Comparison of ENCODE assay signal across 17 cellular contexts in genomic region chr5:124720589-124720988, GRCh38. TPM values are rescaled to one million over a fixed set of nuclear protein-coding genes. Genes with fewer than 3 reads are reported as not detected.
DNase-seq lines count a peak whose midpoint lies in the region; ATAC-seq, FAIRE-seq and TF ChIP-seq lines count a peak whose summit lies in the region.
"Had no signal": no experiment of that assay in that cellular context is flagged by ENCODE, and none has a peak within 500 bp of the region (broad histone marks: within the 10 kb centered on the region; RNA-seq: fewer than 3 reads in every experiment).

No MANE protein-coding gene starts in this region.

- H3K27me3 ChIP-seq in OCI-LY1 (ENCODE audit: insufficient read depth, low read length) (no peaks in the 10 kb centered on the region), small intestine (ENCODE audit: control insufficient read depth in 2 of 2, insufficient read depth in 2 of 2, low read length in 2 of 2) (no peaks in the 10 kb centered on the region), breast epithelium (no peaks in the 10 kb centered on the region)
- H3K27me3 ChIP-seq: Peyer's patch had no signal

- H4K20me1 ChIP-seq in OCI-LY1 (ENCODE audit: insufficient read depth, low read length) = no peaks in the 10 kb centered on the region

- H3K9ac ChIP-seq in OCI-LY1 (ENCODE audit: low read length) = peak overlapping the region; percentile 51
- H3K9ac ChIP-seq: KMS-11 had no signal

- no peaks in the 10 kb centered on the region for H3K9me2 ChIP-seq in OCI-LY1 (ENCODE audit: low read depth, low read length)

- H3K27me3 Mint-ChIP-seq in activated CD4-positive, alpha-beta memory T cell treated with anti-CD3 and anti-CD28 coated beads, Interleukin-2, amount 10 ng/mL, durations not matched to agents 7 days and 5 days = no peaks in the 10 kb centered on the region

- H3K4me3 ChIP-seq in OCI-LY1 (ENCODE audit: low read depth, low read length, poor library complexity, severe bottlenecking) = peak overlapping the region; percentile 31
- no peak overlapping the region for H3K4me3 ChIP-seq in small intestine (ENCODE audit: low read depth in 1 of 2, low read length in 2 of 2)
- H3K4me3 ChIP-seq in breast epithelium = no peak overlapping the region
- H3K4me3 ChIP-seq: Peyer's patch had no signal

- DNase-seq in Right ventricle myocardium superior (no peak), cardiac septum (ENCODE audit: low spot score) (no peak), left colon (no peak), small intestine (peak; percentile 47), breast epithelium (ENCODE audit: low spot score in 2 of 2) (no peak), AML-193 (lab: John Stamatoyannopoulos, UW) (no peak)
- no peak for DNase-seq in activated CD4-positive, alpha-beta memory T cell treated with anti-CD3 and anti-CD28 coated beads, Interleukin-2, amount 10 ng/mL, durations not matched to agents 7 days and 5 days
- DNase-seq: 8988T; CD8-positive, alpha-beta T cell; HCEC 1CT; NCI-H1436 treated with DMSO at 0.1 percent for 48 hours; NCI-H2081 treated with DMSO at 0.1 percent for 48 hours; NCI-H510A; Peyer's patch; SHP77 had no signal

- no peak for TF ChIP-seq CTCF in OCI-LY1 (IDR thresholded peaks at IDR 0.05; ENCODE audit: low read length)
- no peak for TF ChIP-seq CTCF in breast epithelium (IDR thresholded peaks at IDR 0.05)

- POLR2A ChIA-PET in activated CD4-positive, alpha-beta memory T cell treated with anti-CD3 and anti-CD28 coated beads, Interleukin-2, amount 10 ng/mL, durations not matched to agents 7 days and 5 days (lab: Charles Lee) = no interaction called here

- H2AFZ ChIP-seq in OCI-LY1 (ENCODE audit: low read length) = no peak overlapping the region

- no peaks in the 10 kb centered on the region for H3F3A ChIP-seq in OCI-LY1 (ENCODE audit: insufficient read depth, low read length)

- intact Hi-C loops in Right ventricle myocardium superior (cut with DNase I) (no loop called here), cardiac septum (cut with DNase I) (no loop called here), left colon (cut with DNase I, micrococcal nuclease) (no loop called here), breast epithelium (cut with DNase I; ENCODE audit: low total_unique reads) (no loop called here)

- H3K9me3 ChIP-seq in OCI-LY1 (ENCODE audit: low read length) = no peaks in the 10 kb centered on the region
- H3K9me3 ChIP-seq in small intestine (ENCODE audit: control insufficient read depth, low read depth) = no peaks in the 10 kb centered on the region
- no peaks in the 10 kb centered on the region for H3K9me3 ChIP-seq in breast epithelium
- H3K9me3 ChIP-seq: Peyer's patch had no signal

- H3K27ac Mint-ChIP-seq in activated CD4-positive, alpha-beta memory T cell treated with anti-CD3 and anti-CD28 coated beads, Interleukin-2, amount 10 ng/mL, durations not matched to agents 7 days and 5 days = no peak overlapping the region
- H3K27ac Mint-ChIP-seq: CD8-positive, alpha-beta T cell had no signal

- no peaks in the 10 kb centered on the region for H3K36me3 Mint-ChIP-seq in activated CD4-positive, alpha-beta memory T cell treated with anti-CD3 and anti-CD28 coated beads, Interleukin-2, amount 10 ng/mL, durations not matched to agents 7 days and 5 days (ENCODE audit: low read depth)
- H3K36me3 Mint-ChIP-seq: CD8-positive, alpha-beta T cell had no signal

- H3K9me3 Mint-ChIP-seq in activated CD4-positive, alpha-beta memory T cell treated with anti-CD3 and anti-CD28 coated beads, Interleukin-2, amount 10 ng/mL, durations not matched to agents 7 days and 5 days = no peaks in the 10 kb centered on the region
- H3K9me3 Mint-ChIP-seq: CD8-positive, alpha-beta T cell had no signal

- H3K4me1 ChIP-seq in OCI-LY1 (ENCODE audit: insufficient read depth, low read length, severe bottlenecking) = peaks cover 95% of the 10 kb centered on the region
- H3K4me1 ChIP-seq in small intestine (ENCODE audit: control insufficient read depth in 2 of 2, insufficient read depth in 1 of 2, low read depth in 1 of 2, low read length in 1 of 2) = peaks cover 9 to 10% of the 10 kb centered on the region in 2 donors
- H3K4me1 ChIP-seq in breast epithelium = peaks cover 0 to 7% of the 10 kb centered on the region in 2 donors

- WGBS in small intestine, 3 donors = 15 to 64% (median 19%) methylated on average over 4 of the region's 4 CpGs

- TF ChIP-seq POLR2A in breast epithelium (IDR thresholded peaks at IDR 0.05) = no peak

- H3K4me3 Mint-ChIP-seq in activated CD4-positive, alpha-beta memory T cell treated with anti-CD3 and anti-CD28 coated beads, Interleukin-2, amount 10 ng/mL, durations not matched to agents 7 days and 5 days = no peak overlapping the region
- H3K4me3 Mint-ChIP-seq: CD8-positive, alpha-beta T cell had no signal

- H3K79me2 ChIP-seq in OCI-LY1 (ENCODE audit: insufficient read depth, low read length) = peaks cover 94% of the 10 kb centered on the region

- no peaks in the 10 kb centered on the region for H3K4me1 Mint-ChIP-seq in activated CD4-positive, alpha-beta memory T cell treated with anti-CD3 and anti-CD28 coated beads, Interleukin-2, amount 10 ng/mL, durations not matched to agents 7 days and 5 days

- peak overlapping the region; percentile 50 for H3K4me2 ChIP-seq in OCI-LY1 (ENCODE audit: low read length)
- H3K4me2 ChIP-seq: KMS-11 had no signal

- FAIRE-seq in small intestine (lab: Jason Lieb, UNC) = no peak

- H3K27ac ChIP-seq in OCI-LY1 (ENCODE audit: low read depth, low read length, poor library complexity, severe bottlenecking) = peak overlapping the region; percentile 94
- H3K27ac ChIP-seq in small intestine (ENCODE audit: low read depth in 1 of 2, low read length in 1 of 2) = no peak overlapping the region
- H3K27ac ChIP-seq in breast epithelium = no peak overlapping the region
- H3K27ac ChIP-seq: KMS-11 had no signal

- peak; percentile 64 for ATAC-seq in Right ventricle myocardium superior (ENCODE audit: poor library complexity)
- ATAC-seq in left colon = peak; percentile 44
- ATAC-seq: CD8-positive, alpha-beta T cell had no signal

- H3K36me3 ChIP-seq in OCI-LY1 (ENCODE audit: insufficient read depth, low read length) (peaks cover 6% of the 10 kb centered on the region), small intestine (ENCODE audit: control insufficient read depth in 2 of 2, insufficient read depth in 2 of 2, low read length in 2 of 2) (no peaks in the 10 kb centered on the region), breast epithelium (no peaks in the 10 kb centered on the region)
- H3K36me3 ChIP-seq: Peyer's patch had no signal

- CTCF ChIA-PET in activated CD4-positive, alpha-beta memory T cell treated with anti-CD3 and anti-CD28 coated beads, Interleukin-2, amount 10 ng/mL, durations not matched to agents 7 days and 5 days (lab: Charles Lee) = no interaction called here

RNA-seq across cellular contexts. Expression of gene ZNF608, which starts 25.9 kb away (rescaled TPM):
- total RNA-seq in Right ventricle myocardium superior = 8.6 TPM
- 18.8 TPM for total RNA-seq in cardiac septum
- 10 to 100 TPM; 16.2 to 23.1 TPM for total RNA-seq in left colon
- polyA plus RNA-seq in small intestine = 10 to 100 TPM in 2 of 3 donors, 1 to 10 TPM in 1; 5.7 to 13.7 (median 11.6) TPM
- total RNA-seq in breast epithelium = 10 to 100 TPM; 15.7 to 82.1 (median 58.7) TPM
- total RNA-seq in activated CD4-positive, alpha-beta memory T cell treated with anti-CD3 and anti-CD28 coated beads, Interleukin-2, amount 10 ng/mL, durations not matched to agents 7 days and 5 days = not detected
